ENCODE assay signal across 9 cellular contexts in the genomic region with DNA sequence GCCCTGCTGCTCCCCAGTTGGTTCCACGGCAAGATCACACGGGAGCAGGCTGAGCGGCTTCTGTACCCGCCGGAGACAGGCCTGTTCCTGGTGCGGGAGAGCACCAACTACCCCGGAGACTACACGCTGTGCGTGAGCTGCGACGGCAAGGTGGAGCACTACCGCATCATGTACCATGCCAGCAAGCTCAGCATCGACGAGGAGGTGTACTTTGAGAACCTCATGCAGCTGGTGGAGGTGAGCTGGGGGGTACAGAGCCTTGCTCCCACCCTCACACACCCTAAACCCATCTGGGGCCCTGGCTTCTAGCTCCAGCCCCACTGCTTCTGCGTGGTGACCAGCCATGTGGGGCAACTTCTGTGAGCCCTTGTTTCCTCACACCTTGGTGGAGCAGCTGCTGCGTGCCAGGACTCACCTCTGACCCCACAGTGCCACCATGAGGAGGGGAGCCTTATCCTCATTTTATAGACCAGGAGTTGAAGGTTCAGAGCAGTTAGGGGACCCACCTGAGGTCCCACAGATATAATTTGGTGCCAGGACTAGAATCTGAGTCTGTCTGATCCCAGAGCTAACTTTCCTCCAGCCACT. TPM values are rescaled to one million over a fixed set of nuclear protein-coding genes. Genes with fewer than 3 reads are reported as not detected.
DNase-seq lines count a peak whose midpoint lies in the region; ATAC-seq and TF ChIP-seq lines count a peak whose summit lies in the region.
"Had no signal": no experiment of that assay in that cellular context is flagged by ENCODE, and none has a peak within 500 bp of the region (broad histone marks: within the 10 kb centered on the region; RNA-seq: fewer than 3 reads in every experiment).

No MANE protein-coding gene starts in this region.

- no peak overlapping the region for H3K4me3 Mint-ChIP-seq in WTC11

- no peaks in the 10 kb centered on the region for H3K9me3 ChIP-seq in DOHH2 (ENCODE audit: control insufficient read depth, insufficient read depth, low read length)
- no peaks in the 10 kb centered on the region for H3K9me3 ChIP-seq in muscle layer of duodenum (ENCODE audit: control insufficient read depth in 1 of 2, low read length in 2 of 2)

- DNase-seq in WTC11 (ENCODE audit: low spot score), result no peak
- no peak for DNase-seq in 8988T

- H3K4me1 ChIP-seq in DOHH2 (ENCODE audit: control insufficient read depth, low read length), result peaks cover 59% of the 10 kb centered on the region
- peaks cover 4 to 11% of the 10 kb centered on the region in 2 donors for H3K4me1 ChIP-seq in muscle layer of duodenum (ENCODE audit: control insufficient read depth in 1 of 2, insufficient read depth in 2 of 2, low read length in 2 of 2)

- H3K4me2 ChIP-seq in DOHH2 (ENCODE audit: low read length), result peak overlapping the region; percentile 30; the same call in 1 of the 2 replicates

- H3F3A ChIP-seq in DOHH2 (ENCODE audit: control insufficient read depth, insufficient read depth), result peaks cover 29% of the 10 kb centered on the region

- peak; percentile 30 for TF ChIP-seq CTCF in DOHH2 (IDR thresholded peaks at IDR 0.05; ENCODE audit: low read depth, low read length, poor library complexity, severe bottlenecking)
- TF ChIP-seq CTCF in WTC11 (IDR thresholded peaks at IDR 0.05), result no peak

- H3K36me3 ChIP-seq in DOHH2 (ENCODE audit: control insufficient read depth, low read length), result peaks cover 88% of the 10 kb centered on the region
- H3K36me3 ChIP-seq in muscle layer of duodenum (ENCODE audit: control insufficient read depth in 1 of 2, insufficient read depth in 2 of 2, low read length in 2 of 2), result peaks cover 32 to 45% of the 10 kb centered on the region in 2 donors

- H3K4me3 ChIP-seq in DOHH2 (ENCODE audit: low read length) (no peak overlapping the region), muscle layer of duodenum (ENCODE audit: low read depth in 1 of 2, low read length in 2 of 2) (no peak overlapping the region)

- POLR2A ChIA-PET in WTC11 (lab: Charles Lee), result no interaction called here

- H3K27me3 Mint-ChIP-seq in WTC11 (ENCODE audit: low read depth), result no peaks in the 10 kb centered on the region

- ATAC-seq in GM21576 (IDR thresholded peaks at IDR 0.05; ENCODE audit: unreplicated experiment) (peak; percentile 15), WTC11 (no peak), HG02981 (IDR thresholded peaks at IDR 0.05; ENCODE audit: unreplicated experiment) (no peak), HG03469 (IDR thresholded peaks at IDR 0.05; ENCODE audit: unreplicated experiment) (no peak), HG02642 (IDR thresholded peaks at IDR 0.05; ENCODE audit: poor library complexity, unreplicated experiment) (no peak)

- H3K27me3 ChIP-seq in DOHH2 (ENCODE audit: control insufficient read depth, low read length) (no peaks in the 10 kb centered on the region), muscle layer of duodenum (ENCODE audit: low read depth, low read length) (no peaks in the 10 kb centered on the region)

- H3K4me1 Mint-ChIP-seq in WTC11, result 0 out of 2 replicates have a peak, but pooled peaks cover 2% of the 10 kb centered on the region

- no peaks in the 10 kb centered on the region for H3K9me2 ChIP-seq in DOHH2 (replicated peaks; ENCODE audit: control insufficient read depth, low read length)

- H3K27ac ChIP-seq in DOHH2 (ENCODE audit: low read depth, low read length) (peak overlapping the region; percentile 40), muscle layer of duodenum (ENCODE audit: low read length) (peak overlapping the region; percentile 29)

- H3K79me2 ChIP-seq in DOHH2 (ENCODE audit: control insufficient read depth, low read length), result peaks cover 52% of the 10 kb centered on the region

- CTCF ChIA-PET in WTC11 (lab: Charles Lee), result interaction anchor here (0.6 to 4.9 kb wide), 20 partner anchors 9 to 168 kb away, joined by 3 to 101 read pairs (median 5); a partner anchor contains a TSS

- peaks cover 45% of the 10 kb centered on the region for H4K20me1 ChIP-seq in DOHH2 (ENCODE audit: control insufficient read depth, insufficient read depth, low read depth, low read length)

- H3K9me3 Mint-ChIP-seq in WTC11, result no peaks in the 10 kb centered on the region

- H3K36me3 Mint-ChIP-seq in WTC11, result peaks cover 7% of the 10 kb centered on the region; the same call in 1 of the 2 replicates

- peak overlapping the region; percentile 19; the same call in 1 of the 2 replicates for H3K27ac Mint-ChIP-seq in WTC11

TF ChIP-seq in WTC11, 78 proteins besides CTCF, POLR2A, EP300 and RAD21:
- no peak for TF ChIP-seq SOX15 (CRISPR knock-in tag; IDR thresholded peaks at IDR 0.05)
- TF ChIP-seq ZNF416 (CRISPR knock-in tag; IDR thresholded peaks at IDR 0.05), result no peak
- TF ChIP-seq ZNF121 (CRISPR knock-in tag; IDR thresholded peaks at IDR 0.05), result no peak
- no peak for TF ChIP-seq NFYB (CRISPR knock-in tag; conservative IDR thresholded peaks at IDR 0.05; ENCODE audit: low read depth)
- TF ChIP-seq ATF1 (CRISPR knock-in tag; IDR thresholded peaks at IDR 0.05), result no peak
- TF ChIP-seq ZNF263 (CRISPR knock-in tag; IDR thresholded peaks at IDR 0.05; ENCODE audit: low read depth), result no peak
- TF ChIP-seq, protein P1, sequence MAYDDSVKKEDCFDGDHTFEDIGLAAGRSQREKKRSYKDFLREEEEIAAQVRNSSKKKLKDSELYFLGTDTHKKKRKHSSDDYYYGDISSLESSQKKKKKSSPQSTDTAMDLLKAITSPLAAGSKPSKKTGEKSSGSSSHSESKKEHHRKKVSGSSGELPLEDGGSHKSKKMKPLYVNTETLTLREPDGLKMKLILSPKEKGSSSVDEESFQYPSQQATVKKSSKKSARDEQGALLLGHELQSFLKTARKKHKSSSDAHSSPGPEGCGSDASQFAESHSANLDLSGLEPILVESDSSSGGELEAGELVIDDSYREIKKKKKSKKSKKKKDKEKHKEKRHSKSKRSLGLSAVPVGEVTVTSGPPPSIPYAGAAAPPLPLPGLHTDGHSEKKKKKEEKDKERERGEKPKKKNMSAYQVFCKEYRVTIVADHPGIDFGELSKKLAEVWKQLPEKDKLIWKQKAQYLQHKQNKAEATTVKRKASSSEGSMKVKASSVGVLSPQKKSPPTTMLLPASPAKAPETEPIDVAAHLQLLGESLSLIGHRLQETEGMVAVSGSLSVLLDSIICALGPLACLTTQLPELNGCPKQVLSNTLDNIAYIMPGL (CRISPR knock-in tag; IDR thresholded peaks at IDR 0.05), result no peak
- TF ChIP-seq EMX1 (CRISPR knock-in tag; IDR thresholded peaks at IDR 0.05), result no peak
- TF ChIP-seq, protein P2, sequence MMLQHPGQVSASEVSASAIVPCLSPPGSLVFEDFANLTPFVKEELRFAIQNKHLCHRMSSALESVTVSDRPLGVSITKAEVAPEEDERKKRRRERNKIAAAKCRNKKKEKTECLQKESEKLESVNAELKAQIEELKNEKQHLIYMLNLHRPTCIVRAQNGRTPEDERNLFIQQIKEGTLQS (CRISPR knock-in tag; conservative IDR thresholded peaks at IDR 0.05), result no peak
- TF ChIP-seq, protein P3, sequence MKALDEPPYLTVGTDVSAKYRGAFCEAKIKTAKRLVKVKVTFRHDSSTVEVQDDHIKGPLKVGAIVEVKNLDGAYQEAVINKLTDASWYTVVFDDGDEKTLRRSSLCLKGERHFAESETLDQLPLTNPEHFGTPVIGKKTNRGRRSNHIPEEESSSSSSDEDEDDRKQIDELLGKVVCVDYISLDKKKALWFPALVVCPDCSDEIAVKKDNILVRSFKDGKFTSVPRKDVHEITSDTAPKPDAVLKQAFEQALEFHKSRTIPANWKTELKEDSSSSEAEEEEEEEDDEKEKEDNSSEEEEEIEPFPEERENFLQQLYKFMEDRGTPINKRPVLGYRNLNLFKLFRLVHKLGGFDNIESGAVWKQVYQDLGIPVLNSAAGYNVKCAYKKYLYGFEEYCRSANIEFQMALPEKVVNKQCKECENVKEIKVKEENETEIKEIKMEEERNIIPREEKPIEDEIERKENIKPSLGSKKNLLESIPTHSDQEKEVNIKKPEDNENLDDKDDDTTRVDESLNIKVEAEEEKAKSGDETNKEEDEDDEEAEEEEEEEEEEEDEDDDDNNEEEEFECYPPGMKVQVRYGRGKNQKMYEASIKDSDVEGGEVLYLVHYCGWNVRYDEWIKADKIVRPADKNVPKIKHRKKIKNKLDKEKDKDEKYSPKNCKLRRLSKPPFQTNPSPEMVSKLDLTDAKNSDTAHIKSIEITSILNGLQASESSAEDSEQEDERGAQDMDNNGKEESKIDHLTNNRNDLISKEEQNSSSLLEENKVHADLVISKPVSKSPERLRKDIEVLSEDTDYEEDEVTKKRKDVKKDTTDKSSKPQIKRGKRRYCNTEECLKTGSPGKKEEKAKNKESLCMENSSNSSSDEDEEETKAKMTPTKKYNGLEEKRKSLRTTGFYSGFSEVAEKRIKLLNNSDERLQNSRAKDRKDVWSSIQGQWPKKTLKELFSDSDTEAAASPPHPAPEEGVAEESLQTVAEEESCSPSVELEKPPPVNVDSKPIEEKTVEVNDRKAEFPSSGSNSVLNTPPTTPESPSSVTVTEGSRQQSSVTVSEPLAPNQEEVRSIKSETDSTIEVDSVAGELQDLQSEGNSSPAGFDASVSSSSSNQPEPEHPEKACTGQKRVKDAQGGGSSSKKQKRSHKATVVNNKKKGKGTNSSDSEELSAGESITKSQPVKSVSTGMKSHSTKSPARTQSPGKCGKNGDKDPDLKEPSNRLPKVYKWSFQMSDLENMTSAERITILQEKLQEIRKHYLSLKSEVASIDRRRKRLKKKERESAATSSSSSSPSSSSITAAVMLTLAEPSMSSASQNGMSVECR (CRISPR knock-in tag; IDR thresholded peaks at IDR 0.05; ENCODE audit: borderline replicate concordance), result no peak
- TF ChIP-seq, protein P4, sequence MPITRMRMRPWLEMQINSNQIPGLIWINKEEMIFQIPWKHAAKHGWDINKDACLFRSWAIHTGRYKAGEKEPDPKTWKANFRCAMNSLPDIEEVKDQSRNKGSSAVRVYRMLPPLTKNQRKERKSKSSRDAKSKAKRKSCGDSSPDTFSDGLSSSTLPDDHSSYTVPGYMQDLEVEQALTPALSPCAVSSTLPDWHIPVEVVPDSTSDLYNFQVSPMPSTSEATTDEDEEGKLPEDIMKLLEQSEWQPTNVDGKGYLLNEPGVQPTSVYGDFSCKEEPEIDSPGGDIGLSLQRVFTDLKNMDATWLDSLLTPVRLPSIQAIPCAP (CRISPR knock-in tag; IDR thresholded peaks at IDR 0.05), result no peak
- TF ChIP-seq HMGA2 (CRISPR knock-in tag; IDR thresholded peaks at IDR 0.05), result no peak
- TF ChIP-seq TP53 (CRISPR knock-in tag; IDR thresholded peaks at IDR 0.05), result no peak

RNA-seq across cellular contexts. Expression of a gene that starts 13.3 kb away (rescaled TPM):
- not detected in 3 replicates for total RNA-seq in WTC11 (2021)
- total RNA-seq: occipital lobe had no signal

RNA-seq across cellular contexts. Expression of a gene that starts 17.5 kb away (rescaled TPM):
- 55.1 to 55.9 TPM (median 55.3 TPM) in 3 replicates for total RNA-seq in WTC11 (2021)

RNA-seq across cellular contexts. Expression of a gene that starts 27.1 kb away (rescaled TPM):
- 0.09 to 0.21 TPM (median 0.09 TPM) in 3 replicates for total RNA-seq in WTC11 (2021)

RNA-seq across cellular contexts. Expression of a gene that starts 43.6 kb away (rescaled TPM):
- 34.4 to 38.9 TPM (median 37.4 TPM) in 3 replicates for total RNA-seq in WTC11 (2021)

RNA-seq across cellular contexts. Expression of a gene that starts 50.7 kb away (rescaled TPM):
- 0.07 TPM in 1 of 3 replicates, not detected in the others for total RNA-seq in WTC11 (2021)
- total RNA-seq: occipital lobe had no signal
